33 cellular contexts compared by ENCODE assay signal in the genomic region with DNA sequence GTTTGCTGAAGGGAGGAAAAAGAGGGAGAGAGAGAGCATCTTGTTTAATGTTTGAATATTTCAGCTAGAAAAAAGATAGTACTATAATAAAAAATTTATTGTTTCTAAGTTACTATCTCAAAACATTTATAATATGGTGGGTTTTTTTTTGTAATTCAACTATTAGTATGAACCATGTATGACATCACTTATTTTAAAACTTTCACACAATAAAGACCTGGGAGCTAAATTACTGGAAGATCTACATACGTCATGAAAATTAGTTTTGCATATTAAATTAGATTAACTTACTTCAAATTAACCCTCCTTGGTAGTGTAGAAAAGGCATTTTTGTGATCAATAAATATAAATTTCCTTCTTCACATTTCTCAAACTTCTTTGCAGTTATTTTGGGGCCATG.
"Had no signal": no experiment of that assay in that cellular context is flagged by ENCODE, and none has a peak within 500 bp of the region (broad histone marks: within the 10 kb centered on the region; RNA-seq: fewer than 3 reads in every experiment).

No MANE protein-coding gene starts in this region.

- H3K27ac ChIP-seq: adrenal gland, body of pancreas, brain microvascular endothelial cell, breast epithelium, cardiac muscle cell had no signal

- H3K27me3 ChIP-seq: adrenal gland, body of pancreas, brain microvascular endothelial cell, breast epithelium, cardiac muscle cell had no signal

- H3K36me3 ChIP-seq: adrenal gland, brain microvascular endothelial cell, breast epithelium, cardiac muscle cell had no signal

- FAIRE-seq: astrocyte, bronchial epithelial cell had no signal

- ATAC-seq: activated naive CD4-positive, alpha-beta T cell treated with anti-CD3 and anti-CD28 coated beads, Interleukin-2, amount 50 U/mL, for 72 hours; activated naive CD8-positive, alpha-beta T cell treated with anti-CD3 and anti-CD28 coated beads, Interleukin-2, amount 50 U/mL, for 24 hours; activated T-cell treated with anti-CD3 and anti-CD28 coated beads, Interleukin-2, amount 50 U/mL, for 4 hours; activated T-cell treated with anti-CD3 and anti-CD28 coated beads, Interleukin-2, amount 50 U/mL, for 72 hours; activated T-helper 17 cell treated with anti-CD3 and anti-CD28 coated beads, Interleukin-2, amount 50 U/mL, for 72 hours; body of pancreas had no signal

- DNase-seq: activated effector memory CD4-positive, alpha-beta T cell treated with anti-CD3 and anti-CD28 coated beads, Interleukin-2, amount 50 U/mL, for 16 hours; activated effector memory CD4-positive, alpha-beta T cell treated with Interleukin-2 at 50 U/mL for 16 hours; activated gamma-delta T cell; activated gamma-delta T cell treated with Interleukin-2 at 50 U/mL for 16 hours; activated naive CD4-positive, alpha-beta T cell; activated naive CD4-positive, alpha-beta T cell treated with anti-CD3 and anti-CD28 coated beads for 36 hours; activated naive CD4-positive, alpha-beta T cell treated with anti-CD3 and anti-CD28 coated beads, Interleukin-2, amount 10 ng/mL, durations not matched to agents 7 days and 5 days; activated naive CD4-positive, alpha-beta T cell treated with anti-CD3 and anti-CD28 coated beads, Interleukin-2, amount 50 U/mL, for 16 hours; activated naive CD4-positive, alpha-beta T cell treated with Interleukin-2 at 50 U/mL for 16 hours; activated naive CD8-positive, alpha-beta T cell treated with anti-CD3 and anti-CD28 coated beads for 36 hours; activated naive CD8-positive, alpha-beta T cell treated with anti-CD3 and anti-CD28 coated beads, Interleukin-2, amount 10 ng/mL, durations not matched to agents 7 days and 5 days; activated naive CD8-positive, alpha-beta T cell treated with anti-CD3 and anti-CD28 coated beads, Interleukin-2, amount 50 U/mL, for 24 hours; activated T-cell treated with anti-CD3 and anti-CD28 coated beads, Interleukin-2, amount 50 U/mL, for 1 hour; activated T-cell treated with anti-CD3 and anti-CD28 coated beads, Interleukin-2, amount 50 U/mL, for 24 hours; activated T-cell treated with anti-CD3 and anti-CD28 coated beads, Interleukin-2, amount 50 U/mL, for 4 hours; activated T-cell treated with anti-CD3 and anti-CD28 coated beads, Interleukin-2, amount 50 U/mL, for 48 hours; activated T-cell treated with anti-CD3 and anti-CD28 coated beads, Interleukin-2, amount 50 U/mL, for 72 hours; adrenal gland; amniotic stem cell; amygdala; anterior cingulate cortex; aorta; body of pancreas; brain microvascular endothelial cell; caudate nucleus; central memory CD4-positive, alpha-beta T cell; cerebellar nuclear complex had no signal

- H3K9me3 ChIP-seq: adrenal gland, body of pancreas, breast epithelium had no signal

- H3K4me3 ChIP-seq: adrenal gland, body of pancreas, breast epithelium, cardiac muscle cell had no signal

- H3K4me1 ChIP-seq: adrenal gland, body of pancreas, breast epithelium had no signal
